In the genomic region with DNA sequence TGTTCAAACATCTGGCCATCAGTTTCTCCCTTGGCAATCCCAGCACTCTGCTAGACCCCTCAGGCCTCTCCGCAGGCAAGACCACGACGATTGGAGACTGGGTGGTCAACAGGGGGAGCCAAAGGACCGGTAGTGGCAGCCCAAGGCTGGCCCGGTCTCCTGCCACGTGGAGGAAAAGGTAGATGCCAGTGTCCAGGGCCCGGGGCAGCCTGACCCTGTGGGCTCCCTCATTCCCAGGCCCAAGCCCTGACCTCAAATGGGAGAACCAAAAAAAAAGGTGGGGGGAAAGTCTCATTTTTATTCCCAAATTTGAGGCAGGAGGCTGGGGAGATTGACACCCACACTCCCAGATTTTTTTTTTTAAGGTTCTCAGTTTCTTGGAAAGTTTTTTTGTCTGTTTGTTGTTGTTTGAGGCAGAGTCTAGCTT, we compare ENCODE assay signal across 1 cellular context.
TF ChIP-seq lines count a peak whose summit lies in the region.

No MANE protein-coding gene starts in this region.

TF ChIP-seq in K562, 482 proteins besides CTCF, POLR2A, EP300 and RAD21 (continued from another document and continues in another):
- TF ChIP-seq KLF13 (tag; IDR thresholded peaks at IDR 0.05; ENCODE audit: borderline replicate concordance, low read depth) (0 out of 2 replicates have a peak, but pooled peaks have one; percentile 14), DMBX1 (CRISPR knock-in tag; IDR thresholded peaks at IDR 0.05; ENCODE audit: borderline replicate concordance) (0 out of 2 replicates have a peak, but pooled peaks have one; percentile 38), ZNF764 (CRISPR knock-in tag; IDR thresholded peaks at IDR 0.05; ENCODE audit: low read depth) (no peak), ZNF586 (CRISPR knock-in tag; conservative IDR thresholded peaks at IDR 0.05) (no peak), CXXC5 (CRISPR knock-in tag; IDR thresholded peaks at IDR 0.05) (peak; percentile 39), ZNF584 (CRISPR knock-in tag; IDR thresholded peaks at IDR 0.05; ENCODE audit: low read depth) (no peak), THRAP3 (IDR thresholded peaks at IDR 0.05; ENCODE audit: borderline replicate concordance) (no peak), SMAD1 (IDR thresholded peaks at IDR 0.05; ENCODE audit: low read depth, low read length, partially characterized antibody) (no peak), LCOR (CRISPR knock-in tag; IDR thresholded peaks at IDR 0.05) (peak; percentile 69), RAD51 (IDR thresholded peaks at IDR 0.05; ENCODE audit: borderline replicate concordance, low read depth) (peak; percentile 48; the same call in 1 of the 2 replicates), KAT7 (CRISPR knock-in tag; IDR thresholded peaks at IDR 0.05; ENCODE audit: borderline replicate concordance) (0 out of 2 replicates have a peak, but pooled peaks have one; percentile 20), CBX2 (IDR thresholded peaks at IDR 0.05; ENCODE audit: insufficient read depth, low read length, poor library complexity, severe bottlenecking) (no peak), STAG1 (CRISPR knock-in tag; IDR thresholded peaks at IDR 0.05; ENCODE audit: borderline replicate concordance) (peak; percentile 95), SOX6 (IDR thresholded peaks at IDR 0.05) (no peak), ZNF785 (CRISPR knock-in tag; IDR thresholded peaks at IDR 0.05) (no peak), L3MBTL2 (IDR thresholded peaks at IDR 0.05) (peak; percentile 93), ZNF184 (CRISPR knock-in tag; IDR thresholded peaks at IDR 0.05) (no peak), RBM15 (IDR thresholded peaks at IDR 0.05; ENCODE audit: insufficient read depth, low read length) (no peak), CTBP1 (IDR thresholded peaks at IDR 0.05; ENCODE audit: borderline replicate concordance) (peak; percentile 51; the same call in 1 of the 2 replicates), ZBTB17 (CRISPR knock-in tag; IDR thresholded peaks at IDR 0.05) (no peak), ELF1 (tag; IDR thresholded peaks at IDR 0.05) (no peak), HCFC1 (IDR thresholded peaks at IDR 0.05; ENCODE audit: low read depth, low read length) (0 out of 2 replicates have a peak, but pooled peaks have one; percentile 40), TAF7 (tag; IDR thresholded peaks at IDR 0.05) (no peak), BRD9 (IDR thresholded peaks at IDR 0.05; ENCODE audit: low read depth, partially characterized antibody) (peak; percentile 89), ASH1L (IDR thresholded peaks at IDR 0.05; ENCODE audit: borderline replicate concordance, low read depth, partially characterized antibody) (no peak), COPS2 (conservative IDR thresholded peaks at IDR 0.05) (no peak), RCOR1 (IDR thresholded peaks at IDR 0.05; ENCODE audit: borderline replicate concordance in 1 of 2, low read depth in 2 of 2, low read length in 2 of 2) (0 out of 4 replicates have a peak, but pooled peaks of 1 of the 2 experiments have one; percentile 45)
- TF ChIP-seq, protein P1, sequence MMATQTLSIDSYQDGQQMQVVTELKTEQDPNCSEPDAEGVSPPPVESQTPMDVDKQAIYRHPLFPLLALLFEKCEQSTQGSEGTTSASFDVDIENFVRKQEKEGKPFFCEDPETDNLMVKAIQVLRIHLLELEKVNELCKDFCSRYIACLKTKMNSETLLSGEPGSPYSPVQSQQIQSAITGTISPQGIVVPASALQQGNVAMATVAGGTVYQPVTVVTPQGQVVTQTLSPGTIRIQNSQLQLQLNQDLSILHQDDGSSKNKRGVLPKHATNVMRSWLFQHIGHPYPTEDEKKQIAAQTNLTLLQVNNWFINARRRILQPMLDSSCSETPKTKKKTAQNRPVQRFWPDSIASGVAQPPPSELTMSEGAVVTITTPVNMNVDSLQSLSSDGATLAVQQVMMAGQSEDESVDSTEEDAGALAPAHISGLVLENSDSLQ (IDR thresholded peaks at IDR 0.05): peak; percentile 72
- TF ChIP-seq, protein P2, sequence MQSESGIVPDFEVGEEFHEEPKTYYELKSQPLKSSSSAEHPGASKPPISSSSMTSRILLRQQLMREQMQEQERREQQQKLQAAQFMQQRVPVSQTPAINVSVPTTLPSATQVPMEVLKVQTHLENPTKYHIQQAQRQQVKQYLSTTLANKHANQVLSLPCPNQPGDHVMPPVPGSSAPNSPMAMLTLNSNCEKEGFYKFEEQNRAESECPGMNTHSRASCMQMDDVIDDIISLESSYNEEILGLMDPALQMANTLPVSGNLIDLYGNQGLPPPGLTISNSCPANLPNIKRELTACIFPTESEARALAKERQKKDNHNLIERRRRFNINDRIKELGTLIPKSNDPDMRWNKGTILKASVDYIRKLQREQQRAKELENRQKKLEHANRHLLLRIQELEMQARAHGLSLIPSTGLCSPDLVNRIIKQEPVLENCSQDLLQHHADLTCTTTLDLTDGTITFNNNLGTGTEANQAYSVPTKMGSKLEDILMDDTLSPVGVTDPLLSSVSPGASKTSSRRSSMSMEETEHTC (IDR thresholded peaks at IDR 0.05): no peak
- TF ChIP-seq, protein P3, sequence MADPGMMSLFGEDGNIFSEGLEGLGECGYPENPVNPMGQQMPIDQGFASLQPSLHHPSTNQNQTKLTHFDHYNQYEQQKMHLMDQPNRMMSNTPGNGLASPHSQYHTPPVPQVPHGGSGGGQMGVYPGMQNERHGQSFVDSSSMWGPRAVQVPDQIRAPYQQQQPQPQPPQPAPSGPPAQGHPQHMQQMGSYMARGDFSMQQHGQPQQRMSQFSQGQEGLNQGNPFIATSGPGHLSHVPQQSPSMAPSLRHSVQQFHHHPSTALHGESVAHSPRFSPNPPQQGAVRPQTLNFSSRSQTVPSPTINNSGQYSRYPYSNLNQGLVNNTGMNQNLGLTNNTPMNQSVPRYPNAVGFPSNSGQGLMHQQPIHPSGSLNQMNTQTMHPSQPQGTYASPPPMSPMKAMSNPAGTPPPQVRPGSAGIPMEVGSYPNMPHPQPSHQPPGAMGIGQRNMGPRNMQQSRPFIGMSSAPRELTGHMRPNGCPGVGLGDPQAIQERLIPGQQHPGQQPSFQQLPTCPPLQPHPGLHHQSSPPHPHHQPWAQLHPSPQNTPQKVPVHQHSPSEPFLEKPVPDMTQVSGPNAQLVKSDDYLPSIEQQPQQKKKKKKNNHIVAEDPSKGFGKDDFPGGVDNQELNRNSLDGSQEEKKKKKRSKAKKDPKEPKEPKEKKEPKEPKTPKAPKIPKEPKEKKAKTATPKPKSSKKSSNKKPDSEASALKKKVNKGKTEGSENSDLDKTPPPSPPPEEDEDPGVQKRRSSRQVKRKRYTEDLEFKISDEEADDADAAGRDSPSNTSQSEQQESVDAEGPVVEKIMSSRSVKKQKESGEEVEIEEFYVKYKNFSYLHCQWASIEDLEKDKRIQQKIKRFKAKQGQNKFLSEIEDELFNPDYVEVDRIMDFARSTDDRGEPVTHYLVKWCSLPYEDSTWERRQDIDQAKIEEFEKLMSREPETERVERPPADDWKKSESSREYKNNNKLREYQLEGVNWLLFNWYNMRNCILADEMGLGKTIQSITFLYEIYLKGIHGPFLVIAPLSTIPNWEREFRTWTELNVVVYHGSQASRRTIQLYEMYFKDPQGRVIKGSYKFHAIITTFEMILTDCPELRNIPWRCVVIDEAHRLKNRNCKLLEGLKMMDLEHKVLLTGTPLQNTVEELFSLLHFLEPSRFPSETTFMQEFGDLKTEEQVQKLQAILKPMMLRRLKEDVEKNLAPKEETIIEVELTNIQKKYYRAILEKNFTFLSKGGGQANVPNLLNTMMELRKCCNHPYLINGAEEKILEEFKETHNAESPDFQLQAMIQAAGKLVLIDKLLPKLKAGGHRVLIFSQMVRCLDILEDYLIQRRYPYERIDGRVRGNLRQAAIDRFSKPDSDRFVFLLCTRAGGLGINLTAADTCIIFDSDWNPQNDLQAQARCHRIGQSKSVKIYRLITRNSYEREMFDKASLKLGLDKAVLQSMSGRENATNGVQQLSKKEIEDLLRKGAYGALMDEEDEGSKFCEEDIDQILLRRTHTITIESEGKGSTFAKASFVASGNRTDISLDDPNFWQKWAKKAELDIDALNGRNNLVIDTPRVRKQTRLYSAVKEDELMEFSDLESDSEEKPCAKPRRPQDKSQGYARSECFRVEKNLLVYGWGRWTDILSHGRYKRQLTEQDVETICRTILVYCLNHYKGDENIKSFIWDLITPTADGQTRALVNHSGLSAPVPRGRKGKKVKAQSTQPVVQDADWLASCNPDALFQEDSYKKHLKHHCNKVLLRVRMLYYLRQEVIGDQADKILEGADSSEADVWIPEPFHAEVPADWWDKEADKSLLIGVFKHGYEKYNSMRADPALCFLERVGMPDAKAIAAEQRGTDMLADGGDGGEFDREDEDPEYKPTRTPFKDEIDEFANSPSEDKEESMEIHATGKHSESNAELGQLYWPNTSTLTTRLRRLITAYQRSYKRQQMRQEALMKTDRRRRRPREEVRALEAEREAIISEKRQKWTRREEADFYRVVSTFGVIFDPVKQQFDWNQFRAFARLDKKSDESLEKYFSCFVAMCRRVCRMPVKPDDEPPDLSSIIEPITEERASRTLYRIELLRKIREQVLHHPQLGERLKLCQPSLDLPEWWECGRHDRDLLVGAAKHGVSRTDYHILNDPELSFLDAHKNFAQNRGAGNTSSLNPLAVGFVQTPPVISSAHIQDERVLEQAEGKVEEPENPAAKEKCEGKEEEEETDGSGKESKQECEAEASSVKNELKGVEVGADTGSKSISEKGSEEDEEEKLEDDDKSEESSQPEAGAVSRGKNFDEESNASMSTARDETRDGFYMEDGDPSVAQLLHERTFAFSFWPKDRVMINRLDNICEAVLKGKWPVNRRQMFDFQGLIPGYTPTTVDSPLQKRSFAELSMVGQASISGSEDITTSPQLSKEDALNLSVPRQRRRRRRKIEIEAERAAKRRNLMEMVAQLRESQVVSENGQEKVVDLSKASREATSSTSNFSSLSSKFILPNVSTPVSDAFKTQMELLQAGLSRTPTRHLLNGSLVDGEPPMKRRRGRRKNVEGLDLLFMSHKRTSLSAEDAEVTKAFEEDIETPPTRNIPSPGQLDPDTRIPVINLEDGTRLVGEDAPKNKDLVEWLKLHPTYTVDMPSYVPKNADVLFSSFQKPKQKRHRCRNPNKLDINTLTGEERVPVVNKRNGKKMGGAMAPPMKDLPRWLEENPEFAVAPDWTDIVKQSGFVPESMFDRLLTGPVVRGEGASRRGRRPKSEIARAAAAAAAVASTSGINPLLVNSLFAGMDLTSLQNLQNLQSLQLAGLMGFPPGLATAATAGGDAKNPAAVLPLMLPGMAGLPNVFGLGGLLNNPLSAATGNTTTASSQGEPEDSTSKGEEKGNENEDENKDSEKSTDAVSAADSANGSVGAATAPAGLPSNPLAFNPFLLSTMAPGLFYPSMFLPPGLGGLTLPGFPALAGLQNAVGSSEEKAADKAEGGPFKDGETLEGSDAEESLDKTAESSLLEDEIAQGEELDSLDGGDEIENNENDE (IDR thresholded peaks at IDR 0.05; ENCODE audit: low read depth, low read length): no peak
- TF ChIP-seq, protein P4, sequence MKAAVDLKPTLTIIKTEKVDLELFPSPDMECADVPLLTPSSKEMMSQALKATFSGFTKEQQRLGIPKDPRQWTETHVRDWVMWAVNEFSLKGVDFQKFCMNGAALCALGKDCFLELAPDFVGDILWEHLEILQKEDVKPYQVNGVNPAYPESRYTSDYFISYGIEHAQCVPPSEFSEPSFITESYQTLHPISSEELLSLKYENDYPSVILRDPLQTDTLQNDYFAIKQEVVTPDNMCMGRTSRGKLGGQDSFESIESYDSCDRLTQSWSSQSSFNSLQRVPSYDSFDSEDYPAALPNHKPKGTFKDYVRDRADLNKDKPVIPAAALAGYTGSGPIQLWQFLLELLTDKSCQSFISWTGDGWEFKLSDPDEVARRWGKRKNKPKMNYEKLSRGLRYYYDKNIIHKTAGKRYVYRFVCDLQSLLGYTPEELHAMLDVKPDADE (conservative IDR thresholded peaks at IDR 0.05; ENCODE audit: control insufficient read depth, low read depth, low read length): 0 out of 2 replicates have a peak, but pooled peaks have one; percentile 46
- TF ChIP-seq, protein P5, sequence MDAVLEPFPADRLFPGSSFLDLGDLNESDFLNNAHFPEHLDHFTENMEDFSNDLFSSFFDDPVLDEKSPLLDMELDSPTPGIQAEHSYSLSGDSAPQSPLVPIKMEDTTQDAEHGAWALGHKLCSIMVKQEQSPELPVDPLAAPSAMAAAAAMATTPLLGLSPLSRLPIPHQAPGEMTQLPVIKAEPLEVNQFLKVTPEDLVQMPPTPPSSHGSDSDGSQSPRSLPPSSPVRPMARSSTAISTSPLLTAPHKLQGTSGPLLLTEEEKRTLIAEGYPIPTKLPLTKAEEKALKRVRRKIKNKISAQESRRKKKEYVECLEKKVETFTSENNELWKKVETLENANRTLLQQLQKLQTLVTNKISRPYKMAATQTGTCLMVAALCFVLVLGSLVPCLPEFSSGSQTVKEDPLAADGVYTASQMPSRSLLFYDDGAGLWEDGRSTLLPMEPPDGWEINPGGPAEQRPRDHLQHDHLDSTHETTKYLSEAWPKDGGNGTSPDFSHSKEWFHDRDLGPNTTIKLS (IDR thresholded peaks at IDR 0.05; ENCODE audit: borderline replicate concordance, low read depth): peak; percentile 94
- TF ChIP-seq, protein P6, sequence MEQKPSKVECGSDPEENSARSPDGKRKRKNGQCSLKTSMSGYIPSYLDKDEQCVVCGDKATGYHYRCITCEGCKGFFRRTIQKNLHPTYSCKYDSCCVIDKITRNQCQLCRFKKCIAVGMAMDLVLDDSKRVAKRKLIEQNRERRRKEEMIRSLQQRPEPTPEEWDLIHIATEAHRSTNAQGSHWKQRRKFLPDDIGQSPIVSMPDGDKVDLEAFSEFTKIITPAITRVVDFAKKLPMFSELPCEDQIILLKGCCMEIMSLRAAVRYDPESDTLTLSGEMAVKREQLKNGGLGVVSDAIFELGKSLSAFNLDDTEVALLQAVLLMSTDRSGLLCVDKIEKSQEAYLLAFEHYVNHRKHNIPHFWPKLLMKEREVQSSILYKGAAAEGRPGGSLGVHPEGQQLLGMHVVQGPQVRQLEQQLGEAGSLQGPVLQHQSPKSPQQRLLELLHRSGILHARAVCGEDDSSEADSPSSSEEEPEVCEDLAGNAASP (IDR thresholded peaks at IDR 0.05): no peak
- TF ChIP-seq, protein P7, sequence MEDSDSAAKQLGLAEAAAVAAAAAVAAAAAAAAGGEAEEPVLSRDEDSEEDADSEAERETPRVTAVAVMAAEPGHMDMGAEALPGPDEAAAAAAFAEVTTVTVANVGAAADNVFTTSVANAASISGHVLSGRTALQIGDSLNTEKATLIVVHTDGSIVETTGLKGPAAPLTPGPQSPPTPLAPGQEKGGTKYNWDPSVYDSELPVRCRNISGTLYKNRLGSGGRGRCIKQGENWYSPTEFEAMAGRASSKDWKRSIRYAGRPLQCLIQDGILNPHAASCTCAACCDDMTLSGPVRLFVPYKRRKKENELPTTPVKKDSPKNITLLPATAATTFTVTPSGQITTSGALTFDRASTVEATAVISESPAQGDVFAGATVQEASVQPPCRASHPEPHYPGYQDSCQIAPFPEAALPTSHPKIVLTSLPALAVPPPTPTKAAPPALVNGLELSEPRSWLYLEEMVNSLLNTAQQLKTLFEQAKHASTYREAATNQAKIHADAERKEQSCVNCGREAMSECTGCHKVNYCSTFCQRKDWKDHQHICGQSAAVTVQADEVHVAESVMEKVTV (CRISPR knock-in tag; IDR thresholded peaks at IDR 0.05): peak; percentile 84
